In the genomic region with DNA sequence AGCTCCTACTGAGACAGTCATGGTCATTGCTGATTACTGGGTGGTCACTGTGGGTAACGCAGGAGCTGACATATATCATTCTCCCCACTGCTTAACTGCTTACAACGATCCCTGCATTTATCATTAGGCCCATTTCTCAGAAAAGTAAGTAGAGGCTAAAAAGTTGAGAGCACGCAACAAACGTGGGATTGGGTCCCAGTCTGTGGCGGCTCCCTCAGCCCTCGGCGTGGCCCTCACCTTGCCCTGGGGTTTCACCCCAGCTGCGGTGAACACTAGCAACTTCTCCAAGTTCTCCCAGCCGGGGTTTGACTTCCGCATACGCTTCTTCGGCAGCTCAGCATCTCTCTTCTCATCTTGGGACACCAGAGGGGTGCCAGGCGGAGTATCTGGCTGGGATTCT, we compare ENCODE assay signal across 9 cellular contexts. TPM values are rescaled to one million over a fixed set of nuclear protein-coding genes. Genes with fewer than 3 reads are reported as not detected.
DNase-seq lines count a peak whose midpoint lies in the region; ATAC-seq and TF ChIP-seq lines count a peak whose summit lies in the region.
"Had no signal": no experiment of that assay in that cellular context is flagged by ENCODE, and none has a peak within 500 bp of the region (broad histone marks: within the 10 kb centered on the region; RNA-seq: fewer than 3 reads in every experiment).

No MANE protein-coding gene starts in this region.

- peaks cover 3% of the 10 kb centered on the region; the same call in 1 of the 2 replicates for H3K4me1 ChIP-seq in IMR-90 (ENCODE audit: control insufficient read depth, insufficient read depth, low read length)
- H3K4me1 ChIP-seq in adipocyte (ENCODE audit: control insufficient read depth, insufficient read depth, low read length) = peaks cover 32% of the 10 kb centered on the region
- peaks cover 42% of the 10 kb centered on the region in 2 experiments for H3K4me1 ChIP-seq in neutrophil (ENCODE audit: control insufficient read depth in 1 of 2, insufficient read depth in 1 of 2, low read depth in 1 of 2, low read length in 1 of 2)

- H2BK120ac ChIP-seq in IMR-90 (ENCODE audit: low read depth, low read length) = no peak overlapping the region

- H3K27ac ChIP-seq in CD4-positive, alpha-beta T cell (ENCODE audit: low read depth, low read length) = no peak overlapping the region
- no peak overlapping the region for H3K27ac ChIP-seq in IMR-90 (ENCODE audit: insufficient read depth, low read length)
- peak overlapping the region; percentile 45 for H3K27ac ChIP-seq in neutrophil

- H4K5ac ChIP-seq in IMR-90 (ENCODE audit: low read depth, low read length) = no peak overlapping the region

- no peak overlapping the region for H2BK5ac ChIP-seq in IMR-90 (ENCODE audit: low read depth, low read length, poor library complexity, severe bottlenecking)

- peaks cover 20% of the 10 kb centered on the region for H4K20me1 ChIP-seq in IMR-90 (ENCODE audit: insufficient read depth, low read length)

- H3K36me3 Mint-ChIP-seq in CD4-positive, alpha-beta T cell (ENCODE audit: low read depth) = peaks cover 50% of the 10 kb centered on the region

- H3K9me3 Mint-ChIP-seq in CD4-positive, alpha-beta T cell = no peaks in the 10 kb centered on the region
- H3K9me3 Mint-ChIP-seq: stimulated activated naive CD8-positive, alpha-beta T cell treated with anti-CD3 and anti-CD28 coated beads, Interleukin-15, Interleukin-2, amounts not matched to agents 100 ng/mL and 50 ng/mL, for 24 hours had no signal

- no peak overlapping the region for H4K8ac ChIP-seq in IMR-90 (ENCODE audit: low read depth in 2 of 2, low read length in 2 of 2)

- H2AFZ ChIP-seq in IMR-90 (replicated peaks; ENCODE audit: low read length, poor library complexity) = no peak overlapping the region

- H3K79me1 ChIP-seq in IMR-90 (ENCODE audit: low read depth in 1 of 2, low read length in 2 of 2) = peaks cover 23 to 65% of the 10 kb centered on the region in 2 experiments

- peak overlapping the region; percentile 15 for H3K4me3 Mint-ChIP-seq in CD4-positive, alpha-beta T cell

- intact Hi-C loops in CD4-positive, alpha-beta T cell (cut with DNase I, micrococcal nuclease) = no loop called here
- intact Hi-C loops in IMR-90 (cut with micrococcal nuclease) = no loop called here

- TF ChIP-seq CTCF in CD4-positive, alpha-beta T cell (IDR thresholded peaks at IDR 0.05) = no peak
- no peak for TF ChIP-seq CTCF in IMR-90 (conservative IDR thresholded peaks at IDR 0.05; ENCODE audit: low read depth, low read length)
- TF ChIP-seq CTCF in neutrophil (IDR thresholded peaks at IDR 0.05) = no peak

- H2AK5ac ChIP-seq in IMR-90 (ENCODE audit: low read depth, low read length) = no peak overlapping the region

- H3K27me3 ChIP-seq in CD4-positive, alpha-beta T cell (ENCODE audit: control insufficient read depth, insufficient read depth, low read length) = no peaks in the 10 kb centered on the region
- H3K27me3 ChIP-seq in IMR-90 (ENCODE audit: control insufficient read depth, insufficient read depth, low read length) = no peaks in the 10 kb centered on the region
- no peaks in the 10 kb centered on the region for H3K27me3 ChIP-seq in adipocyte (replicated peaks; ENCODE audit: control insufficient read depth, insufficient read depth, low read length)
- H3K27me3 ChIP-seq in neutrophil = no peaks in the 10 kb centered on the region

- H3K18ac ChIP-seq in IMR-90 (ENCODE audit: low read depth, low read length) = no peak overlapping the region

- H3K4me1 Mint-ChIP-seq in CD4-positive, alpha-beta T cell (ENCODE audit: low read depth) = peaks cover 28% of the 10 kb centered on the region

- no peak overlapping the region for H3K4ac ChIP-seq in IMR-90 (ENCODE audit: low read depth, low read length)

- H3K23ac ChIP-seq in IMR-90 (ENCODE audit: low read depth, low read length) = no peak overlapping the region

- no peak overlapping the region for H4K91ac ChIP-seq in IMR-90 (ENCODE audit: insufficient read depth, low read depth, low read length)

- H3K36me3 ChIP-seq in IMR-90 (ENCODE audit: control insufficient read depth, insufficient read depth, low read length) (peaks cover 39% of the 10 kb centered on the region), adipocyte (ENCODE audit: control insufficient read depth, insufficient read depth, low read length, severe bottlenecking) (peaks cover 33% of the 10 kb centered on the region), neutrophil (peaks cover 49% of the 10 kb centered on the region)

- CTCF ChIA-PET in CD4-positive, alpha-beta T cell (lab: Charles Lee) = no interaction called here
- CTCF ChIA-PET in IMR-90 (lab: Yijun Ruan, JAX) = interaction anchor here (0.5 kb wide), 1 partner anchor 12 kb away, joined by 3 read pairs; no protein-coding TSS in a partner anchor

- ATAC-seq in CD4-positive, alpha-beta T cell (ENCODE audit: poor library complexity) = no peak
- ATAC-seq in IMR-90 (ENCODE audit: low read depth) (no peak), HG02938 (IDR thresholded peaks at IDR 0.05; ENCODE audit: unreplicated experiment) (no peak)

- H3K9ac ChIP-seq in IMR-90 (ENCODE audit: low read depth, low read length) (no peak overlapping the region), adipocyte (ENCODE audit: low read length) (no peak overlapping the region)

- no TSS peak for BruUV-seq in IMR-90 (replicated peaks; lab: Mats Ljungman, UMichigan)

- no peak overlapping the region for H3K4me2 ChIP-seq in IMR-90 (ENCODE audit: low read depth, low read length)

- in situ Hi-C loops in IMR-90 (cut with MboI; ENCODE audit: low sequenced_read_pairs) = no loop called here

- 93% methylated on average over 3 of the region's 13 CpGs; no CpG with 5 or more reads in 1 of the 2 experiments for WGBS in IMR-90 (ENCODE audit: extremely low coverage in 2 of 2, insufficient read length in 1 of 2), 2 experiments

- peaks cover 8% of the 10 kb centered on the region for H3K9me1 ChIP-seq in IMR-90 (ENCODE audit: insufficient read depth, low read length)

- POLR2A ChIA-PET in CD4-positive, alpha-beta T cell (lab: Charles Lee) = interaction anchor here (5.2 kb wide), 1 partner anchor 12 kb away, joined by 63 read pairs; a partner anchor contains a TSS
- POLR2A ChIA-PET in IMR-90 (lab: Charles Lee; ENCODE audit: unreplicated experiment) = interaction anchor here (0.6 to 0.7 kb wide), 2 partner anchors 12 to 65 kb away, joined by 5 to 6 read pairs; no protein-coding TSS in a partner anchor

- H3K4me3 ChIP-seq in IMR-90 (ENCODE audit: insufficient read depth, low read depth, low read length) = no peak overlapping the region
- peak overlapping the region; percentile 96 for H3K4me3 ChIP-seq in adipocyte (ENCODE audit: low read length)
- no peak overlapping the region for H3K4me3 ChIP-seq in neutrophil (ENCODE audit: low read depth in 1 of 2, low read length in 1 of 2)

- H3K14ac ChIP-seq in IMR-90 (replicated peaks; ENCODE audit: low read depth, low read length) = no peak overlapping the region

- no peak overlapping the region for H3K56ac ChIP-seq in IMR-90 (ENCODE audit: extremely low read depth, insufficient read depth, low read length)

- TF ChIP-seq RAD21 in IMR-90 (IDR thresholded peaks at IDR 0.05; ENCODE audit: low read length) = no peak

- dilution Hi-C loops in IMR-90 (cut with HindIII; ENCODE audit: low sequenced_read_pairs, unreplicated experiment) = no loop called here

- H3K27ac Mint-ChIP-seq in CD4-positive, alpha-beta T cell = peak overlapping the region; percentile 17
- H3K27ac Mint-ChIP-seq: stimulated activated naive CD8-positive, alpha-beta T cell treated with anti-CD3 and anti-CD28 coated beads, Interleukin-15, Interleukin-2, amounts not matched to agents 100 ng/mL and 50 ng/mL, for 24 hours had no signal

- peak overlapping the region; percentile 6 for H2AK9ac ChIP-seq in IMR-90 (replicated peaks; ENCODE audit: low read depth, low read length, poor library complexity)

- H2BK15ac ChIP-seq in IMR-90 (ENCODE audit: low read depth, low read length) = no peak overlapping the region

- no peak for TF ChIP-seq POLR2A in IMR-90 (IDR thresholded peaks at IDR 0.05; ENCODE audit: low read depth, low read length)

- H3K27me3 Mint-ChIP-seq in CD4-positive, alpha-beta T cell = no peaks in the 10 kb centered on the region
- H3K27me3 Mint-ChIP-seq: stimulated activated naive CD8-positive, alpha-beta T cell treated with anti-CD3 and anti-CD28 coated beads, Interleukin-15, Interleukin-2, amounts not matched to agents 100 ng/mL and 50 ng/mL, for 24 hours had no signal

- no peak for DNase-seq in CD4-positive, alpha-beta T cell
- DNase-seq in IMR-90 (no peak), adipocyte (ENCODE audit: low read depth) (no peak), dedifferentiated amniotic fluid mesenchymal stem cell (ENCODE audit: extremely low spot score) (no peak), ecto neural progenitor cell (ENCODE audit: low spot score) (no peak), NCI-H2171 treated with DMSO at 0.1 percent for 48 hours (lab: John Stamatoyannopoulos, UW) (no peak)

- no peaks in the 10 kb centered on the region for H3K9me3 ChIP-seq in CD4-positive, alpha-beta T cell (ENCODE audit: control insufficient read depth, low read length)
- H3K9me3 ChIP-seq in IMR-90 (ENCODE audit: control insufficient read depth, insufficient read depth, low read length) = no peaks in the 10 kb centered on the region
- H3K9me3 ChIP-seq in adipocyte (ENCODE audit: control insufficient read depth, low read length) = no peaks in the 10 kb centered on the region
- H3K9me3 ChIP-seq in neutrophil = no peaks in the 10 kb centered on the region

- H2BK20ac ChIP-seq in IMR-90 (ENCODE audit: low read depth, low read length) = no peak overlapping the region

RNA-seq across cellular contexts. Expression of a gene that starts 2.5 kb away (rescaled TPM):
- total RNA-seq in CD4-positive, alpha-beta T cell = 10 to 100 TPM; 96.1 to 98.1 TPM
- total RNA-seq in IMR-90 (2012; rRNA removed) = 10.6 and 14.2 TPM in 2 replicates
- polyA plus RNA-seq in IMR-90 (2012; rRNA removed) = 25.0 and 33.0 TPM in 2 replicates
- 16.7 and 18.1 TPM in 2 replicates for polyA plus RNA-seq in IMR-90 (2012; cell fraction: cytosol; rRNA removed)
- 171 and 356 TPM in 2 replicates for polyA plus RNA-seq in IMR-90 (2012; cell fraction: nucleus; rRNA removed; ENCODE audit: low replicate concordance)

RNA-seq across cellular contexts. Expression of a gene that starts 12.3 kb away (rescaled TPM):
- 10 to 100 TPM; 15.1 to 15.8 TPM for total RNA-seq in CD4-positive, alpha-beta T cell
- total RNA-seq in IMR-90 (2012; rRNA removed) = 3.6 and 5.0 TPM in 2 replicates
- polyA plus RNA-seq in IMR-90 (2012; rRNA removed) = 54.4 and 68.7 TPM in 2 replicates
- 58.5 and 76.0 TPM in 2 replicates for polyA plus RNA-seq in IMR-90 (2012; cell fraction: cytosol; rRNA removed)
- 78.4 and 102 TPM in 2 replicates for polyA plus RNA-seq in IMR-90 (2012; cell fraction: nucleus; rRNA removed; ENCODE audit: low replicate concordance)

RNA-seq across cellular contexts. Expression of a gene that starts 12.6 kb away (rescaled TPM):
- total RNA-seq in CD4-positive, alpha-beta T cell = 10 to 100 TPM; 35.5 to 35.8 TPM
- total RNA-seq in IMR-90 (2012; rRNA removed) = 1.1 and 1.4 TPM in 2 replicates
- polyA plus RNA-seq in IMR-90 (2012; rRNA removed) = 26.8 and 27.8 TPM in 2 replicates
- 18.6 and 33.5 TPM in 2 replicates for polyA plus RNA-seq in IMR-90 (2012; cell fraction: cytosol; rRNA removed)
- polyA plus RNA-seq in IMR-90 (2012; cell fraction: nucleus; rRNA removed; ENCODE audit: low replicate concordance) = 40.7 and 82.6 TPM in 2 replicates

RNA-seq across cellular contexts. Expression of a gene that starts 13.9 kb away (rescaled TPM):
- 100 to 1,000 TPM; 127 to 134 TPM for total RNA-seq in CD4-positive, alpha-beta T cell
- total RNA-seq in IMR-90 (2012; rRNA removed) = 34.4 and 36.1 TPM in 2 replicates
- polyA plus RNA-seq in IMR-90 (2012; rRNA removed) = 106 and 107 TPM in 2 replicates
- polyA plus RNA-seq in IMR-90 (2012; cell fraction: cytosol; rRNA removed) = 63.8 and 170 TPM in 2 replicates
- polyA plus RNA-seq in IMR-90 (2012; cell fraction: nucleus; rRNA removed; ENCODE audit: low replicate concordance) = 249 and 529 TPM in 2 replicates

RNA-seq across cellular contexts. Expression of a gene that starts 31.8 kb away (rescaled TPM):
- 1 to 10 TPM; 4.7 to 5.4 TPM for total RNA-seq in CD4-positive, alpha-beta T cell
- total RNA-seq in IMR-90 (2012; rRNA removed) = under 0.01 and 0.36 TPM in 2 replicates
- 0.27 and 0.31 TPM in 2 replicates for polyA plus RNA-seq in IMR-90 (2012; rRNA removed)
- polyA plus RNA-seq in IMR-90 (2012; cell fraction: cytosol; rRNA removed) = 0.29 and 0.48 TPM in 2 replicates
- polyA plus RNA-seq in IMR-90 (2012; cell fraction: nucleus; rRNA removed; ENCODE audit: low replicate concordance) = 0.24 and 0.60 TPM in 2 replicates

Comparison
In these comparisons a context has a peak if more than half of its experiments do, and no peak if none do; other contexts are left out.
1. RNA of a gene that starts 12.6 kb away (total RNA-seq): 35.5 to 35.8 TPM in CD4-positive, alpha-beta T cell; 1.1 to 1.4 TPM in IMR-90; every median in the first group is over 10 times any median in the second.